ENCODE assay signal across 1 cellular context in the genomic region with DNA sequence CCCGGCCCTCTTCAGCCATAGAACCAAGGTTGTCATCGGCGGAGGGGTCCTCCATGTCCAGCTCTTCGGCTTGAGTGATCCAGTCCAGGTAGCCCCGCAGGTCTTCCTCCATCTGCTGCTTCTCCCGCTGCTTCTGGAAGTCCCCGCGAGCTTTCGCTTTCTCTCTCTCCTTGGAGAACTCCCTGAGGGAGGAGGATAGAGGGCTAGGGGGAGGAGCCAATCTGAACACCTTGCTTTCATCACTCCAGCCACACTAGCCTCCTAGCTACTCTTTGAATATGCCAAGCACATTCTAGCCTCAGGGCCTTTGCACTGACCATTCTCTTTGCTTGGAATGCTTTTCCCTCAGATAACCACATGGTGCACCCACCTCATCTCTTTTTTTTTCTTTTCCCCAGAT.
TF ChIP-seq lines count a peak whose summit lies in the region.

No MANE protein-coding gene starts in this region.

TF ChIP-seq in K562, 482 proteins besides CTCF, POLR2A, EP300 and RAD21:
- TF ChIP-seq, protein P1, sequence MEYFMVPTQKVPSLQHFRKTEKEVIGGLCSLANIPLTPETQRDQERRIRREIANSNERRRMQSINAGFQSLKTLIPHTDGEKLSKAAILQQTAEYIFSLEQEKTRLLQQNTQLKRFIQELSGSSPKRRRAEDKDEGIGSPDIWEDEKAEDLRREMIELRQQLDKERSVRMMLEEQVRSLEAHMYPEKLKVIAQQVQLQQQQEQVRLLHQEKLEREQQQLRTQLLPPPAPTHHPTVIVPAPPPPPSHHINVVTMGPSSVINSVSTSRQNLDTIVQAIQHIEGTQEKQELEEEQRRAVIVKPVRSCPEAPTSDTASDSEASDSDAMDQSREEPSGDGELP (CRISPR knock-in tag; IDR thresholded peaks at IDR 0.05; ENCODE audit: borderline replicate concordance): peak; percentile 4; the same call in 1 of the 2 replicates
- no peak for TF ChIP-seq NFATC3 (IDR thresholded peaks at IDR 0.05)
